19 cellular contexts compared by ENCODE assay signal in genomic region chr7:78363866-78364265, GRCh38.
"Had no signal": no experiment of that assay in that cellular context is flagged by ENCODE, and none has a peak within 500 bp of the region (broad histone marks: within the 10 kb centered on the region; RNA-seq: fewer than 3 reads in every experiment).

No MANE protein-coding gene starts in this region.

- H3K4me3 ChIP-seq: colonic mucosa, left ventricle myocardium inferior, vagina had no signal

- H3K27me3 ChIP-seq: colonic mucosa, vagina had no signal

- H3K9me3 ChIP-seq: colonic mucosa, left ventricle myocardium inferior, vagina had no signal

- H3K36me3 ChIP-seq: colonic mucosa, left ventricle myocardium inferior, vagina had no signal

- H3K27ac ChIP-seq: colonic mucosa, left ventricle myocardium inferior, vagina had no signal

- DNase-seq: activated CD4-positive, CD25-positive, alpha-beta regulatory T cell treated with anti-CD3 and anti-CD28 coated beads, Interleukin-2, amount 50 U/mL, for 72 hours; activated CD8-positive, alpha-beta memory T cell treated with anti-CD3 and anti-CD28 coated beads for 24 hours; activated CD8-positive, alpha-beta memory T cell treated with anti-CD3 and anti-CD28 coated beads, Interleukin-2, amount 50 U/mL, for 48 hours; activated effector memory CD4-positive, alpha-beta T cell treated with anti-CD3 and anti-CD28 coated beads, Interleukin-2, amount 50 U/mL, for 16 hours; activated naive CD4-positive, alpha-beta T cell treated with anti-CD3 and anti-CD28 coated beads, Interleukin-2, amount 50 U/mL, for 16 hours; activated T-cell treated with anti-CD3 and anti-CD28 coated beads, Interleukin-2, amount 50 U/mL, for 72 hours; aorta; colonic mucosa; left ventricle myocardium inferior; mammary epithelial cell; midbrain; occipital lobe; retina; stimulated activated CD4-positive, alpha-beta T cell treated with anti-CD3 and anti-CD28 coated beads, Interleukin-12 subunit alpha, Interleukin-12 subunit beta, amount 100 ng/mL, for 4 hours; stimulated activated CD4-positive, alpha-beta T cell treated with anti-CD3 and anti-CD28 coated beads, Interleukin-1b, Interleukin-23, amount 100 ng/mL, for 48 hours; stimulated activated naive CD8-positive, alpha-beta T cell treated with anti-CD3 and anti-CD28 coated beads, Interleukin-15, Interleukin-2, amounts not matched to agents 100 U/mL and 50 U/mL, for 24 hours; substantia nigra; trophoblast cell had no signal

- H3K4me1 ChIP-seq: colonic mucosa, left ventricle myocardium inferior, vagina had no signal

- ATAC-seq: activated T-cell treated with anti-CD3 and anti-CD28 coated beads, Interleukin-2, amount 50 U/mL, for 72 hours; stimulated activated naive CD8-positive, alpha-beta T cell treated with anti-CD3 and anti-CD28 coated beads, Interleukin-15, Interleukin-2, amounts not matched to agents 100 U/mL and 50 U/mL, for 24 hours had no signal
